In genomic region chr6:158667360-158667981, GRCh38 we compare ENCODE assay signal across 18 cellular contexts. TPM values are rescaled to one million over a fixed set of nuclear protein-coding genes. Genes with fewer than 3 reads are reported as not detected.
DNase-seq lines count a peak whose midpoint lies in the region; ATAC-seq, FAIRE-seq and TF ChIP-seq lines count a peak whose summit lies in the region.
"Had no signal": no experiment of that assay in that cellular context is flagged by ENCODE, and none has a peak within 500 bp of the region (broad histone marks: within the 10 kb centered on the region; RNA-seq: fewer than 3 reads in every experiment).

No MANE protein-coding gene starts in this region.

- intact Hi-C loops in activated CD4-positive, alpha-beta T cell treated with anti-CD3 and anti-CD28 coated beads for 36 hours (cut with DNase I, micrococcal nuclease), result no loop called here
- intact Hi-C loops in ascending aorta (cut with DNase I) (no loop called here), left ventricle myocardium superior (cut with micrococcal nuclease) (no loop called here)

- H3K4me3 ChIP-seq in mucosa of rectum (ENCODE audit: low read length in 2 of 2) (no peak overlapping the region), subcutaneous abdominal adipose tissue (ENCODE audit: low read depth in 1 of 5, low read length in 5 of 5) (no peak overlapping the region), ascending aorta (no peak overlapping the region)
- H3K4me3 ChIP-seq: A549, body of pancreas, mucosa of descending colon had no signal

- ATAC-seq in activated CD4-positive, alpha-beta T cell treated with anti-CD3 and anti-CD28 coated beads for 36 hours, result no peak
- ATAC-seq in activated CD8-positive, alpha-beta memory T cell treated with anti-CD3 and anti-CD28 coated beads, Interleukin-2, amount 10 ng/mL, durations not matched to agents 7 days and 5 days, result no peak
- ATAC-seq in left ventricle myocardium superior, result no peak
- ATAC-seq: A549 had no signal

- H3K27me3 Mint-ChIP-seq in activated CD4-positive, alpha-beta T cell treated with anti-CD3 and anti-CD28 coated beads for 36 hours, result no peaks in the 10 kb centered on the region
- no peaks in the 10 kb centered on the region for H3K27me3 Mint-ChIP-seq in activated CD8-positive, alpha-beta memory T cell treated with anti-CD3 and anti-CD28 coated beads, Interleukin-2, amount 10 ng/mL, durations not matched to agents 7 days and 5 days
- H3K27me3 Mint-ChIP-seq: stimulated activated naive CD8-positive, alpha-beta T cell treated with anti-CD3 and anti-CD28 coated beads, Interleukin-15, Interleukin-2, amounts not matched to agents 100 ng/mL and 50 ng/mL, for 24 hours had no signal

- CTCF ChIA-PET in activated CD4-positive, alpha-beta T cell treated with anti-CD3 and anti-CD28 coated beads for 36 hours (lab: Charles Lee), result no interaction called here
- CTCF ChIA-PET in activated CD8-positive, alpha-beta memory T cell treated with anti-CD3 and anti-CD28 coated beads, Interleukin-2, amount 10 ng/mL, durations not matched to agents 7 days and 5 days (lab: Charles Lee), result no interaction called here

- H3K4me3 Mint-ChIP-seq in activated CD4-positive, alpha-beta T cell treated with anti-CD3 and anti-CD28 coated beads for 36 hours, result no peak overlapping the region
- no peak overlapping the region for H3K4me3 Mint-ChIP-seq in activated CD8-positive, alpha-beta memory T cell treated with anti-CD3 and anti-CD28 coated beads, Interleukin-2, amount 10 ng/mL, durations not matched to agents 7 days and 5 days
- H3K4me3 Mint-ChIP-seq: H9; stimulated activated naive CD8-positive, alpha-beta T cell treated with anti-CD3 and anti-CD28 coated beads, Interleukin-15, Interleukin-2, amounts not matched to agents 100 ng/mL and 50 ng/mL, for 24 hours had no signal

- H3K4me1 ChIP-seq in mucosa of rectum (ENCODE audit: control insufficient read depth in 2 of 2, insufficient read depth in 2 of 2, low read length in 2 of 2) (peaks cover 0 to 5% of the 10 kb centered on the region in 2 donors), subcutaneous abdominal adipose tissue (ENCODE audit: control insufficient read depth in 5 of 5, insufficient read depth in 5 of 5, low read length in 5 of 5) (peaks cover 0 to 53% (median 43%) of the 10 kb centered on the region in 5 donors), ascending aorta (no peaks in the 10 kb centered on the region)
- H3K4me1 ChIP-seq: A549 had no signal

- peak overlapping the region; percentile 25 for H3K27ac Mint-ChIP-seq in activated CD4-positive, alpha-beta T cell treated with anti-CD3 and anti-CD28 coated beads for 36 hours
- H3K27ac Mint-ChIP-seq in activated CD8-positive, alpha-beta memory T cell treated with anti-CD3 and anti-CD28 coated beads, Interleukin-2, amount 10 ng/mL, durations not matched to agents 7 days and 5 days, result peak overlapping the region; percentile 30
- H3K27ac Mint-ChIP-seq: H9; stimulated activated naive CD8-positive, alpha-beta T cell treated with anti-CD3 and anti-CD28 coated beads, Interleukin-15, Interleukin-2, amounts not matched to agents 100 ng/mL and 50 ng/mL, for 24 hours had no signal

- H3K9ac ChIP-seq in mucosa of rectum (ENCODE audit: low read depth in 1 of 2, low read length in 2 of 2) (no peak overlapping the region), subcutaneous abdominal adipose tissue (ENCODE audit: low read length in 5 of 5) (peak overlapping the region in 1 of 5 donors; percentile 5)
- H3K9ac ChIP-seq: KMS-11 had no signal

- H3K9me3 ChIP-seq in mucosa of rectum (ENCODE audit: control insufficient read depth in 2 of 2, low read length in 2 of 2), result no peaks in the 10 kb centered on the region
- no peaks in the 10 kb centered on the region for H3K9me3 ChIP-seq in subcutaneous abdominal adipose tissue (ENCODE audit: control insufficient read depth in 5 of 5, low read length in 5 of 5)
- H3K9me3 ChIP-seq in ascending aorta, result no peaks in the 10 kb centered on the region
- H3K9me3 ChIP-seq: A549, body of pancreas, mucosa of descending colon had no signal

- POLR2A ChIA-PET in activated CD4-positive, alpha-beta T cell treated with anti-CD3 and anti-CD28 coated beads for 36 hours (lab: Charles Lee), result no interaction called here

- TF ChIP-seq CTCF in ascending aorta (IDR thresholded peaks at IDR 0.05), result no peak

- peaks cover 15% of the 10 kb centered on the region for H3K4me1 Mint-ChIP-seq in activated CD4-positive, alpha-beta T cell treated with anti-CD3 and anti-CD28 coated beads for 36 hours
- H3K4me1 Mint-ChIP-seq in activated CD8-positive, alpha-beta memory T cell treated with anti-CD3 and anti-CD28 coated beads, Interleukin-2, amount 10 ng/mL, durations not matched to agents 7 days and 5 days, result peaks cover 16% of the 10 kb centered on the region

- H3K27ac ChIP-seq in mucosa of rectum (ENCODE audit: low read depth in 2 of 2, low read length in 2 of 2) (peak overlapping the region; percentile 32 to 43), subcutaneous abdominal adipose tissue (ENCODE audit: low read depth, low read length) (peak overlapping the region; percentile 64), ascending aorta (peak overlapping the region in 1 of 2 donors; percentile 41)
- H3K27ac ChIP-seq: A549, KMS-11 had no signal

- H3K9me3 Mint-ChIP-seq in activated CD4-positive, alpha-beta T cell treated with anti-CD3 and anti-CD28 coated beads for 36 hours (ENCODE audit: low read depth), result no peaks in the 10 kb centered on the region
- no peaks in the 10 kb centered on the region for H3K9me3 Mint-ChIP-seq in activated CD8-positive, alpha-beta memory T cell treated with anti-CD3 and anti-CD28 coated beads, Interleukin-2, amount 10 ng/mL, durations not matched to agents 7 days and 5 days (ENCODE audit: low read depth)
- H3K9me3 Mint-ChIP-seq: H9; stimulated activated naive CD8-positive, alpha-beta T cell treated with anti-CD3 and anti-CD28 coated beads, Interleukin-15, Interleukin-2, amounts not matched to agents 100 ng/mL and 50 ng/mL, for 24 hours had no signal

- FAIRE-seq in H54 (lab: Jason Lieb, UNC), result no peak
- FAIRE-seq: A549 had no signal

- H3K36me3 ChIP-seq in mucosa of rectum (ENCODE audit: control insufficient read depth in 2 of 2, insufficient read depth in 2 of 2, low read length in 2 of 2) (peaks cover 0 to 4% of the 10 kb centered on the region in 2 donors), subcutaneous abdominal adipose tissue (ENCODE audit: control insufficient read depth in 5 of 5, insufficient read depth in 5 of 5, low read length in 5 of 5) (no peaks in the 10 kb centered on the region), ascending aorta (no peaks in the 10 kb centered on the region)

- DNase-seq in activated CD4-positive, alpha-beta T cell treated with anti-CD3 and anti-CD28 coated beads for 36 hours, result no peak
- DNase-seq in activated CD4-positive, alpha-beta T cell treated with anti-CD3 and anti-CD28 coated beads for 4 hours, result no peak
- DNase-seq in activated CD8-positive, alpha-beta memory T cell treated with anti-CD3 and anti-CD28 coated beads, Interleukin-2, amount 10 ng/mL, durations not matched to agents 7 days and 5 days, result peak; percentile 25
- DNase-seq in ascending aorta (ENCODE audit: low spot score in 2 of 2) (no peak), H54 (ENCODE audit: insufficient read length, low spot score) (no peak), left ventricle myocardium superior (no peak)
- DNase-seq: activated CD4-positive, alpha-beta T cell treated with anti-CD3 and anti-CD28 coated beads, Interleukin-2, amount 50 U/mL, for 4 hours; activated gamma-delta T cell; effector CD4-positive, alpha-beta T cell; H9; mucosa of descending colon; retina had no signal

- no peak for TF ChIP-seq POLR2A in H54 (IDR thresholded peaks at IDR 0.05; ENCODE audit: low read depth, low read length)

- no peaks in the 10 kb centered on the region for H3K27me3 ChIP-seq in mucosa of rectum (ENCODE audit: control insufficient read depth in 2 of 2, insufficient read depth in 2 of 2, low read length in 2 of 2)
- H3K27me3 ChIP-seq in subcutaneous abdominal adipose tissue (ENCODE audit: control insufficient read depth in 5 of 5, insufficient read depth in 4 of 5, low read length in 5 of 5), result no peaks in the 10 kb centered on the region
- H3K27me3 ChIP-seq in ascending aorta, result no peaks in the 10 kb centered on the region
- H3K27me3 ChIP-seq: body of pancreas had no signal

- H3K36me3 Mint-ChIP-seq in activated CD4-positive, alpha-beta T cell treated with anti-CD3 and anti-CD28 coated beads for 36 hours (ENCODE audit: low read depth), result peaks cover 88% of the 10 kb centered on the region
- peaks cover 65% of the 10 kb centered on the region for H3K36me3 Mint-ChIP-seq in activated CD8-positive, alpha-beta memory T cell treated with anti-CD3 and anti-CD28 coated beads, Interleukin-2, amount 10 ng/mL, durations not matched to agents 7 days and 5 days

RNA-seq across cellular contexts. Expression of gene SYTL3, which starts 17.6 kb away (rescaled TPM):
- 100 to 1,000 TPM; 163 to 180 TPM for total RNA-seq in activated CD4-positive, alpha-beta T cell treated with anti-CD3 and anti-CD28 coated beads for 36 hours
- 100 to 1,000 TPM; 106 to 112 TPM for total RNA-seq in activated CD8-positive, alpha-beta memory T cell treated with anti-CD3 and anti-CD28 coated beads, Interleukin-2, amount 10 ng/mL, durations not matched to agents 7 days and 5 days
- total RNA-seq in ascending aorta, result 4.7 TPM
- total RNA-seq in left ventricle myocardium superior, result 10.8 TPM

RNA-seq across cellular contexts. Expression of gene DYNLT1, which starts 22.9 kb away (rescaled TPM):
- total RNA-seq in activated CD4-positive, alpha-beta T cell treated with anti-CD3 and anti-CD28 coated beads for 36 hours, result 100 to 1,000 TPM; 116 to 118 TPM
- 100 to 1,000 TPM; 109 to 120 TPM for total RNA-seq in activated CD8-positive, alpha-beta memory T cell treated with anti-CD3 and anti-CD28 coated beads, Interleukin-2, amount 10 ng/mL, durations not matched to agents 7 days and 5 days
- total RNA-seq in ascending aorta (5.7 TPM), left ventricle myocardium superior (130 TPM)

Comparison
In these comparisons a context has a peak if more than half of its experiments do, and no peak if none do; other contexts are left out.
1. RNA of gene DYNLT1, which starts 22.9 kb away (total RNA-seq): 130 TPM in left ventricle myocardium superior (single experiment), 109 to 120 TPM in activated CD8-positive, alpha-beta memory T cell treated with anti-CD3 and anti-CD28 coated beads, Interleukin-2, amount 10 ng/mL, durations not matched to agents 7 days and 5 days and 116 to 118 TPM in activated CD4-positive, alpha-beta T cell treated with anti-CD3 and anti-CD28 coated beads for 36 hours; 5.7 TPM in ascending aorta (single experiment); every median in the first group is over 10 times any median in the second.